ENCODE assay signal across 13 cellular contexts in genomic region chr12:2335517-2335916, GRCh38.
DNase-seq lines count a peak whose midpoint lies in the region; ATAC-seq and TF ChIP-seq lines count a peak whose summit lies in the region.
"Had no signal": no experiment of that assay in that cellular context is flagged by ENCODE, and none has a peak within 500 bp of the region (broad histone marks: within the 10 kb centered on the region; RNA-seq: fewer than 3 reads in every experiment).

No MANE protein-coding gene starts in this region.

- H3K9me3 ChIP-seq in heart right ventricle = no peaks in the 10 kb centered on the region
- H3K9me3 ChIP-seq in skeletal muscle satellite cell (replicated peaks; ENCODE audit: low read length) = no peaks in the 10 kb centered on the region
- H3K9me3 ChIP-seq: Peyer's patch had no signal

- ATAC-seq in SK-N-SH treated with all-trans-retinoic acid at 6 μM for 48 hours = 0 out of 3 replicates have a peak, but pooled peaks have one; percentile 4
- peak in 1 of 8 donors; percentile 22 for ATAC-seq in heart right ventricle
- ATAC-seq in HG02759 (IDR thresholded peaks at IDR 0.05; ENCODE audit: unreplicated experiment) = no peak
- ATAC-seq: GM23338 had no signal

- WGBS in heart right ventricle, 2 donors = 69 to 72% methylated on average over 3 of the region's 3 CpGs

- H3K9ac ChIP-seq in skeletal muscle satellite cell (ENCODE audit: low read depth, low read length) = peak overlapping the region; percentile 31

- intact Hi-C loops in heart right ventricle (cut with DNase I) = loop anchor here in 1 of 10 donors (5.0 kb wide), 1 partner anchor 258 kb away; no protein-coding TSS in a partner anchor

- H3K27ac ChIP-seq in heart right ventricle (peak overlapping the region in 7 of 10 donors; percentile 82 to 92 (median 91)), substantia nigra (ENCODE audit: low read depth, low read length, poor library complexity, severe bottlenecking) (no peak overlapping the region)

- no peaks in the 10 kb centered on the region for H3K27me3 ChIP-seq in heart right ventricle
- H3K27me3 ChIP-seq in skeletal muscle satellite cell (ENCODE audit: control insufficient read depth, insufficient read depth, low read length) = no peaks in the 10 kb centered on the region
- H3K27me3 ChIP-seq: Peyer's patch had no signal

- H3K4me1 ChIP-seq in heart right ventricle (peaks cover 3 to 98% (median 87%) of the 10 kb centered on the region in 9 donors), skeletal muscle satellite cell (ENCODE audit: control insufficient read depth, insufficient read depth, low read length) (peaks cover 72% of the 10 kb centered on the region)

- no peaks in the 10 kb centered on the region for H3K36me3 ChIP-seq in heart right ventricle
- H3K36me3 ChIP-seq in skeletal muscle satellite cell (ENCODE audit: insufficient read depth, low read length) = no peaks in the 10 kb centered on the region
- H3K36me3 ChIP-seq: Peyer's patch had no signal

- H3K4me3 ChIP-seq in heart right ventricle (no peak overlapping the region), skeletal muscle satellite cell (ENCODE audit: low read length) (no peak overlapping the region)
- H3K4me3 ChIP-seq: GM23338, Peyer's patch had no signal

- TF ChIP-seq CTCF in heart right ventricle (IDR thresholded peaks at IDR 0.05) = no peak

- peak overlapping the region; percentile 10 for H3K4me2 ChIP-seq in skeletal muscle satellite cell (ENCODE audit: low read length)
- H3K4me2 ChIP-seq: GM23338 had no signal

- DNase-seq in GM03348 (ENCODE audit: low spot score) (peak; percentile 44), heart right ventricle (no peak), GOT3 (lab: John Stamatoyannopoulos, UW) (no peak), substantia nigra (lab: John Stamatoyannopoulos, UW) (no peak), activated gamma-delta T cell treated with Interleukin-2 at 50 U/mL for 16 hours (no peak)
- DNase-seq: activated CD4-positive, alpha-beta memory T cell treated with anti-CD3 and anti-CD28 coated beads, Interleukin-2, amount 10 ng/mL, durations not matched to agents 7 days and 5 days; NCI-H226; Peyer's patch; small intestine had no signal

TF ChIP-seq in SK-N-SH treated with all-trans-retinoic acid at 6 μM for 48 hours, 23 proteins besides CTCF, POLR2A, EP300 and RAD21:
- no peak for TF ChIP-seq ISL1 (CRISPR knock-in tag; IDR thresholded peaks at IDR 0.05)
- no peak for TF ChIP-seq TSHZ2 (CRISPR knock-in tag; IDR thresholded peaks at IDR 0.05)
- TF ChIP-seq RARB (CRISPR knock-in tag; IDR thresholded peaks at IDR 0.05) = no peak
- TF ChIP-seq BACH2 (CRISPR knock-in tag; IDR thresholded peaks at IDR 0.05; ENCODE audit: borderline replicate concordance) = no peak
- TF ChIP-seq ZNF8 (CRISPR knock-in tag; IDR thresholded peaks at IDR 0.05) = no peak
- TF ChIP-seq PPARA (CRISPR knock-in tag; IDR thresholded peaks at IDR 0.05; ENCODE audit: borderline replicate concordance) = no peak
- no peak for TF ChIP-seq PATZ1 (CRISPR knock-in tag; IDR thresholded peaks at IDR 0.05; ENCODE audit: borderline replicate concordance)
